Comparison of ENCODE assay signal across 7 cellular contexts in the genomic region with DNA sequence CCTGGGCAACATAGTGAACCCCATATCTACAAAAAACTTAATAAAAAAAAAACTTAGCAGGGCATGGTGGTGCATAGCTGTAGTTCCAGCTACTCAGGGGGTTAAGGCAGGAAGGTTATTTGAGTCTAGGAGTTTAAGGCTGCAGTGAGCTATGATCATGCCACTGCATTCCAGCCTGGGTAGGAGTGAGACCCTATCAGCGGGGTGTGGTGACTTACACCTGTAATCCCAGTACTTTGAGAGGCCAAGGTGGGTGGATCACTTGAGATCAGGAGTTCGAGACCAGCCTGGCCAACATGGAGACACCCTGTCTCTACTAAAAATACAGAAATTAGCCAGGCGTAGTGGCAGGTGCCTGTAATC.
DNase-seq lines count a peak whose midpoint lies in the region; ATAC-seq, FAIRE-seq and TF ChIP-seq lines count a peak whose summit lies in the region.
"Not testable (repeated sequence)": the region's sequence is repeated elsewhere in the genome, so short reads cannot be mapped to it uniquely, and the experiment has no call there.

No MANE protein-coding gene starts in this region.

- H3K4me1 Mint-ChIP-seq in nephron: not testable (repeated sequence)
- H3K4me1 Mint-ChIP-seq in neural progenitor cell (peaks cover 30% of the 10 kb centered on the region), progenitor cell of endocrine pancreas (ENCODE audit: low read depth) (peaks cover 14% of the 10 kb centered on the region)

- not testable (repeated sequence) for H3K27ac ChIP-seq in GM12878 (ENCODE audit: control insufficient read depth, insufficient read depth); neural progenitor cell
- peak overlapping the region; percentile 59 for H3K27ac ChIP-seq in hepatocyte
- peak overlapping the region; percentile 27 for H3K27ac ChIP-seq in lower lobe of right lung

- H3K9me2 ChIP-seq in hepatocyte (replicated peaks; ENCODE audit: insufficient read depth): not testable (repeated sequence)

- CTCF ChIA-PET in GM12878 (lab: Yijun Ruan, JAX): interaction anchor here (0.7 to 2.7 kb wide), 3 partner anchors 10 to 201 kb away, joined by 3 to 8 read pairs (median 3); no protein-coding TSS in a partner anchor

- H3K36me3 Mint-ChIP-seq in nephron (ENCODE audit: low read depth); neural progenitor cell; progenitor cell of endocrine pancreas (ENCODE audit: insufficient read depth): not testable (repeated sequence)

- H3K4me3 Mint-ChIP-seq in nephron; neural progenitor cell; progenitor cell of endocrine pancreas (ENCODE audit: low read depth): not testable (repeated sequence)

- H3K4me1 ChIP-seq in GM12878 (ENCODE audit: control insufficient read depth, insufficient read depth, low read length); hepatocyte (ENCODE audit: insufficient read depth); lower lobe of right lung: not testable (repeated sequence)
- H3K4me1 ChIP-seq in neural progenitor cell: peaks cover 16% of the 10 kb centered on the region

- not testable (repeated sequence) for H3K9me3 Mint-ChIP-seq in nephron
- peaks cover 18% of the 10 kb centered on the region for H3K9me3 Mint-ChIP-seq in neural progenitor cell
- peaks cover 16% of the 10 kb centered on the region for H3K9me3 Mint-ChIP-seq in progenitor cell of endocrine pancreas (ENCODE audit: low read depth)

- SMC1A ChIA-PET in GM12878 (lab: Charles Lee; ENCODE audit: uncharacterized antibody, unreplicated experiment): interaction anchor here (1.1 to 1.5 kb wide), 2 partner anchors 15 to 105 kb away, joined by 3 to 4 read pairs; no protein-coding TSS in a partner anchor

- H3K9me3 ChIP-seq in GM12878 (replicated peaks; ENCODE audit: control insufficient read depth, insufficient read depth, low read length); hepatocyte (ENCODE audit: low read depth); lower lobe of right lung; neural progenitor cell (ENCODE audit: low read depth): not testable (repeated sequence)

- not testable (repeated sequence) for TF ChIP-seq POLR2A in GM12878 (IDR thresholded peaks at IDR 0.05; ENCODE audit: low read depth, low read length)

- not testable (repeated sequence) for H4K20me1 ChIP-seq in GM12878 (ENCODE audit: control insufficient read depth, insufficient read depth); hepatocyte (ENCODE audit: insufficient read depth, poor library complexity, severe bottlenecking); neural progenitor cell (ENCODE audit: low read depth)

- peak overlapping the region; percentile 96 to 98 (median 98) for H3K27ac Mint-ChIP-seq in nephron
- H3K27ac Mint-ChIP-seq in neural progenitor cell: peak overlapping the region; percentile 91
- peak overlapping the region; percentile 39 for H3K27ac Mint-ChIP-seq in progenitor cell of endocrine pancreas

- not testable (repeated sequence) for H3K9ac ChIP-seq in GM12878 (ENCODE audit: control insufficient read depth, insufficient read depth, low read length); neural progenitor cell

- H3K27me3 ChIP-seq in GM12878 (replicated peaks in 1 of 2; ENCODE audit: control insufficient read depth in 2 of 2, insufficient read depth in 2 of 2, low read length in 1 of 2); hepatocyte; lower lobe of right lung (ENCODE audit: low read depth); neural progenitor cell: not testable (repeated sequence)

- TF ChIP-seq RAD21 in GM12878 (IDR thresholded peaks at IDR 0.05; ENCODE audit: insufficient read depth, low read depth, low read length): not testable (repeated sequence)

- not testable (repeated sequence) for H3K4me2 ChIP-seq in GM12878 (ENCODE audit: control insufficient read depth, insufficient read depth); hepatocyte; neural progenitor cell

- not testable (repeated sequence) for H2AFZ ChIP-seq in GM12878 (ENCODE audit: control insufficient read depth, low read depth, low read length); hepatocyte; neural progenitor cell (replicated peaks)

- not testable (repeated sequence) for H3K36me3 ChIP-seq in GM12878 (ENCODE audit: control insufficient read depth in 2 of 2, insufficient read depth in 2 of 2, low read length in 1 of 2); hepatocyte (replicated peaks; ENCODE audit: insufficient read depth, low read depth); lower lobe of right lung; neural progenitor cell

- TF ChIP-seq EP300 in GM12878 (IDR thresholded peaks at IDR 0.05; ENCODE audit: borderline replicate concordance in 1 of 2, control insufficient read depth in 1 of 2, low read depth in 2 of 2, low read length in 2 of 2): not testable (repeated sequence)

- BruUV-seq in GM12878 (replicated peaks; lab: Mats Ljungman, UMichigan): not testable (repeated sequence)

- not testable (repeated sequence) for H3K79me2 ChIP-seq in GM12878 (ENCODE audit: control insufficient read depth, insufficient read depth, low read length); hepatocyte; neural progenitor cell (ENCODE audit: low read depth)

- not testable (repeated sequence) for TF ChIP-seq CTCF in GM12878 (IDR thresholded peaks at IDR 0.05 in 2 of 3, conservative IDR thresholded peaks at IDR 0.05 in 1 of 3; ENCODE audit: control insufficient read depth in 2 of 3, extremely low read depth in 1 of 3, insufficient read depth in 1 of 3, low read depth in 3 of 3, low read length in 3 of 3); hepatocyte (IDR thresholded peaks at IDR 0.05; ENCODE audit: poor library complexity); lower lobe of right lung (IDR thresholded peaks at IDR 0.05); nephron (IDR thresholded peaks at IDR 0.05; ENCODE audit: unreplicated experiment in 3 of 3); neural progenitor cell (IDR thresholded peaks at IDR 0.05); progenitor cell of endocrine pancreas (IDR thresholded peaks at IDR 0.05; ENCODE audit: unreplicated experiment)

- 18% methylated on average over 3 of the region's 3 CpGs for WGBS in GM12878 (ENCODE audit: insufficient coverage, insufficient replicate concordance, low lambda C conversion rate, missing lambda C conversion rate)
- WGBS in hepatocyte (ENCODE audit: low lambda C conversion rate, missing lambda C conversion rate): 90% methylated on average over 3 of the region's 3 CpGs

- H3K27me3 Mint-ChIP-seq in nephron (ENCODE audit: low read depth); progenitor cell of endocrine pancreas: not testable (repeated sequence)
- H3K27me3 Mint-ChIP-seq in neural progenitor cell (ENCODE audit: insufficient read depth, low read depth): peaks cover 13% of the 10 kb centered on the region

- DNase-seq in GM12878 (ENCODE audit: low read depth, low spot score); hepatocyte (ENCODE audit: low spot score); lower lobe of right lung; neural progenitor cell (ENCODE audit: low spot score); progenitor cell of endocrine pancreas (ENCODE audit: low spot score, unreplicated experiment): not testable (repeated sequence)

- peak; percentile 2 for ATAC-seq in GM18909 (IDR thresholded peaks at IDR 0.05; ENCODE audit: poor library complexity, unreplicated experiment)
- peak; percentile 11; the same call in 2 of the 3 replicates for ATAC-seq in GM12878
- ATAC-seq in lower lobe of right lung: peak in 1 of 2 donors; percentile 7

- H3F3A ChIP-seq in neural progenitor cell (ENCODE audit: low read depth): peaks cover 14% of the 10 kb centered on the region

- not testable (repeated sequence) for H3K4me3 ChIP-seq in GM12878, hepatocyte, lower lobe of right lung, neural progenitor cell

- not testable (repeated sequence) for FAIRE-seq in GM12878 (lab: Jason Lieb, UNC)

- in situ Hi-C loops in GM12878 (cut with MboI): not testable (repeated sequence)

- POLR2A ChIA-PET in GM12878 (lab: Charles Lee): interaction anchor here (0.7 to 0.9 kb wide), 2 partner anchors 70 to 722 kb away, joined by 3 to 6 read pairs; no protein-coding TSS in a partner anchor

- RAD21 ChIA-PET in GM12878 (lab: Charles Lee; ENCODE audit: unreplicated experiment): interaction anchor here (1.8 kb wide), 1 partner anchor 69 kb away, joined by 9 read pairs; no protein-coding TSS in a partner anchor

- intact Hi-C loops in GM12878 (cut with micrococcal nuclease; ENCODE audit: unreplicated experiment); lower lobe of right lung (cut with DNase I): not testable (repeated sequence)

Comparison
In these comparisons a context has a peak if more than half of its experiments do, and no peak if none do; other contexts are left out.
1. H3K27ac Mint-ChIP-seq: peak in every context shown above with its lines; median percentile 98 in nephron; 91 in neural progenitor cell; 39 in progenitor cell of endocrine pancreas.